Comparison of ENCODE assay signal across 33 cellular contexts in the genomic region with DNA sequence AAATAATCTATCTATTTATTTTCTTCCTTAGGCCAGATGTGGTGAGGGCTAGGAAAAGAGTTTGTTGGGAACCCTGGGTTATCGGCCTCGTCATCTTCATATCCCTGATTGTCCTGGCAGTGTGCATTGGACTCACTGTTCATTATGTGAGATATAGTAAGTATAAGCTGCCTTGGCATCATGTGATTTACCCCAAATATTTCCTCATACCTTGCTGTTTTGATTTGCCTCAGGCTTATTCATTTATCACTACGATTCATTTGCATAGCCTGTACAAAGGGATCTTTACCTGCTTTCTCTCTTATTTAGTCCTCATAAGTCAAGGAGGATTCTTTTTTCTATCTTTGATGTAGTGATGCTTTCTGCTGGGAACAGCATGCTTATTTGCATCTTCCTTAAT. TPM values are rescaled to one million over a fixed set of nuclear protein-coding genes. Genes with fewer than 3 reads are reported as not detected.
"Had no signal": no experiment of that assay in that cellular context is flagged by ENCODE, and none has a peak within 500 bp of the region (broad histone marks: within the 10 kb centered on the region; RNA-seq: fewer than 3 reads in every experiment).

No MANE protein-coding gene starts in this region.

- FAIRE-seq: K562, RCC 7860 had no signal

- H3K4me3 ChIP-seq: K562, PC-9, SJCRH30, SK-N-MC had no signal

- DNase-seq: Kasumi-1, KG1, MM.1S, MV-4-11, NCI-H1092 treated with DMSO at 0.1 percent for 48 hours, NCI-H1436, NCI-H146, NCI-H1694, NCI-H187, NCI-H1930, NCI-H2029 treated with DMSO at 0.1 percent for 48 hours, NCI-H2081 treated with DMSO at 0.1 percent for 48 hours, NCI-H2107, NCI-H2171, NCI-H226, NCI-H446 treated with DMSO at 0.1 percent for 48 hours, NCI-H510A, NCI-H524, NCI-H69, NCI-H748 treated with DMSO at 0.1 percent for 48 hours, SHP77, SIG-M5, SJCRH30 had no signal

- H3K36me3 ChIP-seq: SJCRH30 had no signal

- ATAC-seq: K562, Panc1, Right ventricle myocardium inferior, SK-N-SH treated with all-trans-retinoic acid at 6 μM for 48 hours had no signal

- H3K27me3 ChIP-seq: SJCRH30 had no signal

RNA-seq across cellular contexts. Expression of a gene that starts 14.5 kb away (rescaled TPM):
- total RNA-seq: K562, M059J, OCI-LY7, PC-9, Right ventricle myocardium inferior, RPMI7951, SJCRH30 had no signal
